31 cellular contexts compared by ENCODE assay signal in genomic region chr4:66073961-66074360, GRCh38.
"Had no signal": no experiment of that assay in that cellular context is flagged by ENCODE, and none has a peak within 500 bp of the region (broad histone marks: within the 10 kb centered on the region; RNA-seq: fewer than 3 reads in every experiment).

No MANE protein-coding gene starts in this region.

- H3K4me2 ChIP-seq: KMS-11, SK-N-SH had no signal

- H3K9ac ChIP-seq: KMS-11, SK-N-SH had no signal

- H3K4me1 ChIP-seq: Peyer's patch, SJSA1 had no signal

- H3K27me3 ChIP-seq: Peyer's patch, SJSA1 had no signal

- H3K4me3 ChIP-seq: Peyer's patch, SJSA1 had no signal

- H3K36me3 ChIP-seq: Peyer's patch, SJSA1 had no signal

- DNase-seq: Karpas-422, KBM-7, MM.1S, MV-4-11, NCI-H1092, NCI-H1105, NCI-H1417 treated with DMSO at 0.1 percent for 48 hours, NCI-H1436 treated with DMSO at 0.1 percent for 48 hours, NCI-H1694 treated with DMSO at 0.1 percent for 48 hours, NCI-H187 treated with DMSO at 0.1 percent for 48 hours, NCI-H2029, NCI-H2171 treated with DMSO at 0.1 percent for 48 hours, NCI-H2227 treated with DMSO at 0.1 percent for 48 hours, NCI-H345, NCI-H446, NCI-H510A treated with DMSO at 0.1 percent for 48 hours, NCI-H524 treated with DMSO at 0.1 percent for 48 hours, NCI-H526 treated with DMSO at 0.1 percent for 48 hours, NCI-H748 treated with DMSO at 0.1 percent for 48 hours, NCI-H82, OCI-M1, PC-3, Peyer's patch, Right ventricle myocardium superior, RPMI8226, SHP77 treated with DMSO at 0.1 percent for 48 hours, SK-N-SH, SW 1271, T-helper 1 cell had no signal

- ATAC-seq: PC-3 had no signal

- H3K9me3 ChIP-seq: Peyer's patch, SJSA1, SK-N-SH had no signal

- H3K27ac ChIP-seq: KMS-11, Peyer's patch, SJSA1 had no signal
